Comparison of ENCODE assay signal across 1 cellular context in the genomic region with DNA sequence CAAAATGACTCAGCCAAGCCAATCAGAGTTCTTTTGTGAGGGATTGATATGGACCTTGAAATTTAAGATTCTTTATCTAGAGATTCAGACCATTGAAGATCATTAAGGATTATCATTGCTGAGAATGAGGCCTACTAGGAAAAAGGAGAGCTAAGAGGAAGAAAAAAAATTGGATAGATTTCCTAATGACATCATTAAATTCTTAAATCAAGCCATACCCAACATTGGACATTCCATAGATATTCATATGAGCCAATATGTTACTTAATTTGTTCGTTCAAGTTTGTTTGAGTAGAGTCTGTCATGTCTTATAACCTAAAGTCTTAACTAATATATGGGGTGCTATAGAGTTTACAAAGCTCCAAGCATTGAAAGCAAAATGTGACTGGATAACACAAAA.
TF ChIP-seq lines count a peak whose summit lies in the region.

No MANE protein-coding gene starts in this region.

TF ChIP-seq in HepG2, 621 proteins besides CTCF, POLR2A, EP300 and RAD21:
- TF ChIP-seq ATF7 (IDR thresholded peaks at IDR 0.05) (peak; percentile 67), ATF7 (CRISPR knock-in tag; IDR thresholded peaks at IDR 0.05) (no peak), ZBTB37 (CRISPR knock-in tag; IDR thresholded peaks at IDR 0.05) (no peak)
